8 cellular contexts compared by ENCODE assay signal in genomic region chr6:47413752-47414516, GRCh38.
DNase-seq lines count a peak whose midpoint lies in the region; ATAC-seq and TF ChIP-seq lines count a peak whose summit lies in the region.

No MANE protein-coding gene starts in this region.

- H3K4me3 Mint-ChIP-seq in MCF 10A (ENCODE audit: unreplicated experiment) = peak overlapping the region; percentile 68

- intact Hi-C loops in MCF 10A (cut with micrococcal nuclease) = loop anchor here (1.0 to 2.0 kb wide), 4 partner anchors 65 to 366 kb away; no protein-coding TSS in a partner anchor

- BruUV-seq in MCF 10A (replicated peaks; lab: Mats Ljungman, UMichigan) = no TSS peak

- DNase-seq in NOMO-1 treated with DMSO at 0.1 percent for 48 hours (lab: John Stamatoyannopoulos, UW; ENCODE audit: unreplicated experiment) (peak; percentile 77), NOMO-1 treated with dmso at 0.1 percent for 144 hours (lab: John Stamatoyannopoulos, UW; ENCODE audit: unreplicated experiment) (no peak), RPMI8226 (peak; percentile 61), MCF 10A (ENCODE audit: unreplicated experiment) (peak; percentile 81), inferior parietal cortex (ENCODE audit: extremely low spot score) (peak; percentile 84), smooth muscle cell of the brain vasculature (ENCODE audit: low read depth, low spot score) (peak; percentile 56)

- CTCF ChIA-PET in MCF 10A (lab: Yijun Ruan, JAX) = interaction anchor here (0.6 to 4.4 kb wide), 36 partner anchors 10 to 1954 kb away, joined by 3 to 41 read pairs (median 4); partner anchors contain the start of gene CD2AP

- TF ChIP-seq RAD21 in Ishikawa (IDR thresholded peaks at IDR 0.05; ENCODE audit: low read depth) = peak; percentile 95

- H3K36me3 Mint-ChIP-seq in MCF 10A (ENCODE audit: insufficient read depth, unreplicated experiment) = no peaks in the 10 kb centered on the region

- H3K4me1 Mint-ChIP-seq in MCF 10A (ENCODE audit: insufficient read depth, unreplicated experiment) = peaks cover 18% of the 10 kb centered on the region

- peak; percentile 77 for ATAC-seq in GM21529 (IDR thresholded peaks at IDR 0.05; ENCODE audit: unreplicated experiment)

- TF ChIP-seq CTCF in MCF 10A (IDR thresholded peaks at IDR 0.05; ENCODE audit: unreplicated experiment) = peak; percentile 75

- H3K27me3 Mint-ChIP-seq in MCF 10A (ENCODE audit: insufficient read depth, unreplicated experiment) = no peaks in the 10 kb centered on the region

- no peaks in the 10 kb centered on the region for H3K9me3 Mint-ChIP-seq in MCF 10A (ENCODE audit: unreplicated experiment)

- POLR2A ChIA-PET in MCF 10A (lab: Yijun Ruan, JAX) = interaction anchor here (0.7 to 2.2 kb wide), 10 partner anchors 50 to 374 kb away, joined by 3 to 29 read pairs (median 5); partner anchors contain the start of gene CD2AP

- TF ChIP-seq EP300 in Ishikawa (IDR thresholded peaks at IDR 0.05; ENCODE audit: borderline replicate concordance) = no peak

- peak overlapping the region; percentile 94 for H3K27ac Mint-ChIP-seq in MCF 10A (ENCODE audit: low read depth, unreplicated experiment)

TF ChIP-seq in Ishikawa, 13 proteins besides CTCF, POLR2A, EP300 and RAD21:
- no peak for TF ChIP-seq ZBTB7A (IDR thresholded peaks at IDR 0.05; ENCODE audit: low read depth)
- TF ChIP-seq REST (IDR thresholded peaks at IDR 0.05; ENCODE audit: low read depth) = no peak
- TF ChIP-seq CREB1 (IDR thresholded peaks at IDR 0.05; ENCODE audit: low read depth) = no peak
- no peak for TF ChIP-seq USF1 (IDR thresholded peaks at IDR 0.05)
- TF ChIP-seq TAF1 (IDR thresholded peaks at IDR 0.05; ENCODE audit: low read depth) = no peak
- TF ChIP-seq TCF12 (IDR thresholded peaks at IDR 0.05; ENCODE audit: low read depth) = no peak
- TF ChIP-seq MAX (IDR thresholded peaks at IDR 0.05) = no peak
- TF ChIP-seq EGR1 (IDR thresholded peaks at IDR 0.05) = no peak
- no peak for TF ChIP-seq FOXM1 (IDR thresholded peaks at IDR 0.05; ENCODE audit: borderline replicate concordance, low read depth)
- TF ChIP-seq TEAD4 (IDR thresholded peaks at IDR 0.05) = no peak
- TF ChIP-seq CEBPB (IDR thresholded peaks at IDR 0.05) = no peak
- TF ChIP-seq NFIC (IDR thresholded peaks at IDR 0.05) = no peak
- TF ChIP-seq YY1 (IDR thresholded peaks at IDR 0.05; ENCODE audit: low read depth) = no peak
